In the genomic region with DNA sequence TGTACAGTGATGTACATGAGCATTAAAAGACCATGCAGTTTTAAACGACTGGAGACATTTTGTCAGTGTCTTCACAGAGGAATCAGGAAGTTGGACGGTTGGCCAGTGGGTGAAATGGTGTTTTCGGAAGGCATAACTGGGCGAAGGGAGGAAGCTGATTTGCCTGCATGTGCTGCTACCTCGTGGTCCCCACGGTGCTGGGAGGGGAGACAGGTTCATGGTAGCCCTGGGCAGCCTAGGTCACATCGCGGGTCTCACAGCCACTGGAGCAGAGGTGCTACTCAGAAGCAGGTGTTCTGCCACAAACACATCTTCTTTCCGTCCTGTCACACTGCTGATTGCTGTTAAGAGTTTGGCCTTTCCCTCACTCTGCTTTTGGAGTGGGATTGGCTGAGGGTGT, we compare ENCODE assay signal across 1 cellular context.
TF ChIP-seq lines count a peak whose summit lies in the region.

No MANE protein-coding gene starts in this region.

TF ChIP-seq in K562, 482 proteins besides CTCF, POLR2A, EP300 and RAD21 (continued from another document):
- TF ChIP-seq RNF219 (CRISPR knock-in tag; IDR thresholded peaks at IDR 0.05), result no peak
